ENCODE assay signal across 17 cellular contexts in the genomic region with DNA sequence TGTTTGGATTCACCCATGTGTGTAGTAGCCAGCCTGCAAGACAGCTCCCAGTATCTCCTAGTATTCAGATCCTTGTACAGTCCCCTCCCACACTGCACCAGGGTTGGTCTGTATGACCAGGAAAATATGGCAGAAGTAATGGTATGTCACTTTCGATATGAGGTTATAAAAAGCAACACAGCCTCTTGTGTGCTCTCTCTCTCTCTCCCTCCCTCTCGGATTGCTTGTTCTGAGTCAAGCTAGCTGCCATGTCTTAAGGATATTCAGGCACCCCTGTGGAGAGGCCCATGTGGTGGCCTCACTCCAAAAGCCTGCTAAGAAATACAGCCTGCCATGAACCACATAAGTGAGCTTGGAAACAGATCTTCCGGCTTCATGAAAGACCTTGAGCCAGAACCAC. TPM values are rescaled to one million over a fixed set of nuclear protein-coding genes. Genes with fewer than 3 reads are reported as not detected.
DNase-seq lines count a peak whose midpoint lies in the region; ATAC-seq and TF ChIP-seq lines count a peak whose summit lies in the region.
"Had no signal": no experiment of that assay in that cellular context is flagged by ENCODE, and none has a peak within 500 bp of the region (broad histone marks: within the 10 kb centered on the region; RNA-seq: fewer than 3 reads in every experiment).

No MANE protein-coding gene starts in this region.

- H2BK5ac ChIP-seq in H9 (ENCODE audit: insufficient read length, low read length): no peak overlapping the region

- no peak overlapping the region for H4K91ac ChIP-seq in H9 (ENCODE audit: insufficient read length, low read depth, low read length)

- CTCF ChIA-PET in activated CD8-positive, alpha-beta T cell treated with anti-CD3 and anti-CD28 coated beads, Interleukin-2, amount 10 ng/mL, durations not matched to agents 7 days and 5 days (lab: Charles Lee): interaction anchor here (1.5 to 8.0 kb wide), 2 partner anchors 53 to 95 kb away, joined by 5 to 51 read pairs; no protein-coding TSS in a partner anchor

- WGBS in H9 (ENCODE audit: extremely low coverage, insufficient read length, low lambda C conversion rate): no CpG with 5 or more reads among the region's 3 CpGs

- no peak overlapping the region for H3K27ac ChIP-seq in H9 (ENCODE audit: insufficient read length, low read depth, low read length)
- no peak overlapping the region for H3K27ac ChIP-seq in osteoblast (ENCODE audit: low read depth, low read length)
- H3K27ac ChIP-seq: BLaER1, body of pancreas, psoas muscle had no signal

- ATAC-seq in activated T-helper 17 cell treated with anti-CD3 and anti-CD28 coated beads, Interleukin-2, amount 50 U/mL, for 72 hours (replicated peaks): peak; percentile 47
- ATAC-seq in HG03175 (IDR thresholded peaks at IDR 0.05; ENCODE audit: unreplicated experiment) (no peak), HG02763 (IDR thresholded peaks at IDR 0.05; ENCODE audit: unreplicated experiment) (no peak)
- no peak for ATAC-seq in activated CD8-positive, alpha-beta T cell treated with anti-CD3 and anti-CD28 coated beads, Interleukin-2, amount 10 ng/mL, durations not matched to agents 7 days and 5 days
- no peak for ATAC-seq in effector memory CD8-positive, alpha-beta T cell (replicated peaks)
- ATAC-seq: activated CD4-positive, alpha-beta T cell treated with anti-CD3 and anti-CD28 coated beads for 36 hours; body of pancreas had no signal

- no peak overlapping the region for H2BK12ac ChIP-seq in H9 (ENCODE audit: insufficient read length, low read depth, low read length)

- H2AK5ac ChIP-seq in H9 (ENCODE audit: insufficient read length, low read length): no peak overlapping the region

- H3K36me3 ChIP-seq in osteoblast (ENCODE audit: insufficient read depth, low read length): no peaks in the 10 kb centered on the region
- H3K36me3 ChIP-seq: BLaER1 had no signal

- no peaks in the 10 kb centered on the region for H3K23me2 ChIP-seq in H9 (ENCODE audit: insufficient read length, low read depth, low read length, poor library complexity, severe bottlenecking)

- no peak overlapping the region for H4K8ac ChIP-seq in H9 (replicated peaks; ENCODE audit: insufficient read length, low read depth, low read length)

- no peak overlapping the region for H3K56ac ChIP-seq in H9 (ENCODE audit: insufficient read length, low read depth, low read length)

- no peak overlapping the region for H3K18ac ChIP-seq in H9 (ENCODE audit: insufficient read length, low read depth, low read length)

- H2AFZ ChIP-seq in H9 (ENCODE audit: low read length) (no peak overlapping the region), osteoblast (ENCODE audit: low read length) (no peak overlapping the region)

- H3K9ac ChIP-seq in H9 (ENCODE audit: extremely low read depth, insufficient read length, low read length): no peak overlapping the region
- H3K9ac ChIP-seq: BLaER1 had no signal

- TF ChIP-seq CTCF in H9 (conservative IDR thresholded peaks at IDR 0.05) (no peak), fibroblast of pulmonary artery (IDR thresholded peaks at IDR 0.05; ENCODE audit: low read length, missing control alignments) (no peak), osteoblast (IDR thresholded peaks at IDR 0.05; ENCODE audit: extremely low read depth, low read depth, low read length) (no peak)

- peaks cover 0 to 22% (median 17%) of the 10 kb centered on the region in 3 experiments; a peak in 6 of 7 replicates for H3K36me3 Mint-ChIP-seq in H9 (ENCODE audit: insufficient read depth in 1 of 3, low read depth in 3 of 3)
- H3K36me3 Mint-ChIP-seq in activated T-helper 17 cell treated with anti-CD3 and anti-CD28 coated beads, Interleukin-2, amount 50 U/mL, for 72 hours (ENCODE audit: low read depth): no peaks in the 10 kb centered on the region
- no peaks in the 10 kb centered on the region for H3K36me3 Mint-ChIP-seq in activated CD8-positive, alpha-beta T cell treated with anti-CD3 and anti-CD28 coated beads, Interleukin-2, amount 10 ng/mL, durations not matched to agents 7 days and 5 days (ENCODE audit: low read depth)
- H3K36me3 Mint-ChIP-seq in effector memory CD8-positive, alpha-beta T cell (ENCODE audit: insufficient read depth): no peaks in the 10 kb centered on the region

- no peak overlapping the region for H3K4me3 Mint-ChIP-seq in H9
- no peak overlapping the region for H3K4me3 Mint-ChIP-seq in activated T-helper 17 cell treated with anti-CD3 and anti-CD28 coated beads, Interleukin-2, amount 50 U/mL, for 72 hours
- no peak overlapping the region for H3K4me3 Mint-ChIP-seq in activated CD8-positive, alpha-beta T cell treated with anti-CD3 and anti-CD28 coated beads, Interleukin-2, amount 10 ng/mL, durations not matched to agents 7 days and 5 days
- H3K4me3 Mint-ChIP-seq in effector memory CD8-positive, alpha-beta T cell: no peak overlapping the region
- H3K4me3 Mint-ChIP-seq: activated CD4-positive, alpha-beta T cell treated with anti-CD3 and anti-CD28 coated beads for 36 hours; T-helper 1 cell treated with Interleukin-12 subunit alpha and Interleukin-12 subunit beta and Interleukin-4 antibody, amounts not matched to agents 30 μg/mL and 1 μg/mL, for 36 hours had no signal

- H2BK120ac ChIP-seq in H9 (ENCODE audit: low read depth, low read length, poor library complexity, severe bottlenecking): no peak overlapping the region

- no peak overlapping the region for H3T11ph ChIP-seq in H9 (ENCODE audit: low read length)

- POLR2A ChIA-PET in activated CD8-positive, alpha-beta T cell treated with anti-CD3 and anti-CD28 coated beads, Interleukin-2, amount 10 ng/mL, durations not matched to agents 7 days and 5 days (lab: Charles Lee): no interaction called here

- H3K9me3 Mint-ChIP-seq in H9: peaks cover 6 to 10% of the 10 kb centered on the region in 2 experiments
- H3K9me3 Mint-ChIP-seq in activated T-helper 17 cell treated with anti-CD3 and anti-CD28 coated beads, Interleukin-2, amount 50 U/mL, for 72 hours: no peaks in the 10 kb centered on the region
- peaks cover 8% of the 10 kb centered on the region for H3K9me3 Mint-ChIP-seq in activated CD8-positive, alpha-beta T cell treated with anti-CD3 and anti-CD28 coated beads, Interleukin-2, amount 10 ng/mL, durations not matched to agents 7 days and 5 days (ENCODE audit: insufficient read depth)
- H3K9me3 Mint-ChIP-seq in effector memory CD8-positive, alpha-beta T cell: no peaks in the 10 kb centered on the region

- peaks cover 2% of the 10 kb centered on the region; the same call in 1 of the 2 replicates for H3K4me1 ChIP-seq in H9 (ENCODE audit: insufficient read depth, low read length)
- H3K4me1 ChIP-seq in osteoblast (ENCODE audit: insufficient read depth, low read length): no peaks in the 10 kb centered on the region
- H3K4me1 ChIP-seq: body of pancreas, psoas muscle had no signal

- DNase-seq in H9 (peak; percentile 29), fibroblast of pulmonary artery (ENCODE audit: low read depth) (peak; percentile 33), osteoblast (ENCODE audit: insufficient read length, low spot score, missing footprints) (peak; percentile 72)
- no peak for DNase-seq in activated CD8-positive, alpha-beta T cell treated with anti-CD3 and anti-CD28 coated beads, Interleukin-2, amount 10 ng/mL, durations not matched to agents 7 days and 5 days
- DNase-seq in effector memory CD8-positive, alpha-beta T cell: no peak
- DNase-seq: activated CD4-positive, alpha-beta T cell treated with anti-CD3 and anti-CD28 coated beads for 36 hours; body of pancreas; EL; GOT3; psoas muscle; stimulated activated CD4-positive, alpha-beta T cell treated with anti-CD3 and anti-CD28 coated beads, Interleukin-2, amount 100 ng/mL, for 48 hours; stimulated activated naive CD4-positive, alpha-beta T cell had no signal

- H3K27me3 ChIP-seq in H9 (ENCODE audit: insufficient read depth, low read length) (no peaks in the 10 kb centered on the region), osteoblast (ENCODE audit: insufficient read depth, low read length) (no peaks in the 10 kb centered on the region)
- H3K27me3 ChIP-seq: BLaER1, body of pancreas had no signal

- peaks cover 2% of the 10 kb centered on the region for H3K27me3 Mint-ChIP-seq in H9 (ENCODE audit: low read depth)
- H3K27me3 Mint-ChIP-seq in activated T-helper 17 cell treated with anti-CD3 and anti-CD28 coated beads, Interleukin-2, amount 50 U/mL, for 72 hours: peaks cover 12% of the 10 kb centered on the region
- H3K27me3 Mint-ChIP-seq in activated CD8-positive, alpha-beta T cell treated with anti-CD3 and anti-CD28 coated beads, Interleukin-2, amount 10 ng/mL, durations not matched to agents 7 days and 5 days (ENCODE audit: low read depth): peaks cover 26% of the 10 kb centered on the region
- H3K27me3 Mint-ChIP-seq in effector memory CD8-positive, alpha-beta T cell: peaks cover 13 to 29% of the 10 kb centered on the region in 2 donors

- no peak overlapping the region for H2BK20ac ChIP-seq in H9 (ENCODE audit: low read depth, low read length, poor library complexity, severe bottlenecking)

- H4K20me1 ChIP-seq in H9 (ENCODE audit: control insufficient read depth, insufficient read depth, insufficient read length): no peaks in the 10 kb centered on the region
- H4K20me1 ChIP-seq in osteoblast (ENCODE audit: insufficient read depth, low read length): no peaks in the 10 kb centered on the region
- H4K20me1 ChIP-seq: BLaER1 had no signal

- H3K4me2 ChIP-seq in H9 (ENCODE audit: insufficient read depth, insufficient read length, low read length) (no peak overlapping the region), osteoblast (ENCODE audit: insufficient read depth, low read length) (no peak overlapping the region)
- H3K4me2 ChIP-seq: BLaER1 had no signal

- H3K79me1 ChIP-seq in H9 (ENCODE audit: insufficient read depth, low read depth, low read length, poor library complexity, severe bottlenecking): no peaks in the 10 kb centered on the region

- H3K4ac ChIP-seq in H9 (ENCODE audit: low read depth, low read length): no peak overlapping the region

- no peak overlapping the region; a peak in 1 of 7 replicates for H3K27ac Mint-ChIP-seq in H9
- H3K27ac Mint-ChIP-seq in activated T-helper 17 cell treated with anti-CD3 and anti-CD28 coated beads, Interleukin-2, amount 50 U/mL, for 72 hours: no peak overlapping the region
- no peak overlapping the region for H3K27ac Mint-ChIP-seq in activated CD8-positive, alpha-beta T cell treated with anti-CD3 and anti-CD28 coated beads, Interleukin-2, amount 10 ng/mL, durations not matched to agents 7 days and 5 days
- H3K27ac Mint-ChIP-seq in effector memory CD8-positive, alpha-beta T cell: no peak overlapping the region
- H3K27ac Mint-ChIP-seq: activated CD4-positive, alpha-beta T cell treated with anti-CD3 and anti-CD28 coated beads for 36 hours; T-helper 1 cell treated with Interleukin-12 subunit alpha and Interleukin-12 subunit beta and Interleukin-4 antibody, amounts not matched to agents 30 μg/mL and 1 μg/mL, for 36 hours had no signal

- no peak overlapping the region for H4K5ac ChIP-seq in H9 (ENCODE audit: insufficient read length, low read depth, low read length)

- H3K79me2 ChIP-seq in H9 (ENCODE audit: insufficient read depth, low read length): no peaks in the 10 kb centered on the region; the same call in 1 of the 2 replicates
- H3K79me2 ChIP-seq in osteoblast (ENCODE audit: insufficient read depth, low read length): no peaks in the 10 kb centered on the region

- no peak overlapping the region for H2BK15ac ChIP-seq in H9 (ENCODE audit: low read depth, low read length)

- peaks cover 15 to 27% of the 10 kb centered on the region in 2 experiments for H3K4me1 Mint-ChIP-seq in H9
- H3K4me1 Mint-ChIP-seq in activated T-helper 17 cell treated with anti-CD3 and anti-CD28 coated beads, Interleukin-2, amount 50 U/mL, for 72 hours: peaks cover 5% of the 10 kb centered on the region
- H3K4me1 Mint-ChIP-seq in activated CD8-positive, alpha-beta T cell treated with anti-CD3 and anti-CD28 coated beads, Interleukin-2, amount 10 ng/mL, durations not matched to agents 7 days and 5 days (ENCODE audit: low read depth): peaks cover 9% of the 10 kb centered on the region
- peaks cover 9 to 10% of the 10 kb centered on the region in 2 donors for H3K4me1 Mint-ChIP-seq in effector memory CD8-positive, alpha-beta T cell (ENCODE audit: low read depth in 2 of 2)

- H3K14ac ChIP-seq in H9 (ENCODE audit: insufficient read depth, low read length): no peak overlapping the region

- no peak overlapping the region for H3K4me3 ChIP-seq in fibroblast of pulmonary artery (replicated peaks; ENCODE audit: low read depth, low read length)
- H3K4me3 ChIP-seq in osteoblast (ENCODE audit: insufficient read depth, low read length): no peak overlapping the region
- H3K4me3 ChIP-seq: BLaER1, body of pancreas, psoas muscle had no signal

- H3K9me3 ChIP-seq in H9 (ENCODE audit: control insufficient read depth, low read depth, low read length) (no peaks in the 10 kb centered on the region), osteoblast (ENCODE audit: low read depth, low read length) (no peaks in the 10 kb centered on the region)
- H3K9me3 ChIP-seq: body of pancreas, psoas muscle had no signal

- H3K23ac ChIP-seq in H9 (ENCODE audit: insufficient read length, low read depth, low read length): no peak overlapping the region

RNA-seq across cellular contexts. Expression of gene FXYD6, which starts 25.4 kb away (rescaled TPM):
- total RNA-seq in H9 (2021) (16.3 and 18.3 TPM in 2 replicates), osteoblast (not detected in 2 replicates)
- total RNA-seq in activated T-helper 17 cell treated with anti-CD3 and anti-CD28 coated beads, Interleukin-2, amount 50 U/mL, for 72 hours: under 1 TPM in 1 of 2 donors, not detected in 1; 0.19 TPM
- total RNA-seq in activated CD8-positive, alpha-beta T cell treated with anti-CD3 and anti-CD28 coated beads, Interleukin-2, amount 10 ng/mL, durations not matched to agents 7 days and 5 days: under 1 TPM in 1 of 2 experiments, not detected in 1; 0.24 TPM

RNA-seq across cellular contexts. Expression of gene FXYD2, which starts 26.5 kb away (rescaled TPM):
- total RNA-seq in H9 (2021) (0.70 and 0.79 TPM in 2 replicates), osteoblast (not detected in 2 replicates)
- total RNA-seq in activated T-helper 17 cell treated with anti-CD3 and anti-CD28 coated beads, Interleukin-2, amount 50 U/mL, for 72 hours: 1 to 10 TPM in 1 of 2 donors, not detected in 1; 1.4 TPM
- 10 to 100 TPM; 22.5 to 24.3 TPM for total RNA-seq in activated CD8-positive, alpha-beta T cell treated with anti-CD3 and anti-CD28 coated beads, Interleukin-2, amount 10 ng/mL, durations not matched to agents 7 days and 5 days

RNA-seq across cellular contexts. Expression of gene DSCAML1, which starts 54.1 kb away (rescaled TPM):
- 0.15 and 0.42 TPM in 2 replicates for total RNA-seq in H9 (2021)
- total RNA-seq in activated T-helper 17 cell treated with anti-CD3 and anti-CD28 coated beads, Interleukin-2, amount 50 U/mL, for 72 hours: 1 to 10 TPM in 1 of 2 donors, not detected in 1; 2.8 TPM
- not detected in 2 replicates for total RNA-seq in osteoblast
- total RNA-seq in activated CD8-positive, alpha-beta T cell treated with anti-CD3 and anti-CD28 coated beads, Interleukin-2, amount 10 ng/mL, durations not matched to agents 7 days and 5 days: under 1 TPM; 0.16 to 0.37 TPM

Comparison
In these comparisons a context has a peak if more than half of its experiments do, and no peak if none do; other contexts are left out.
1. DNase-seq: peak in H9 (single experiment), fibroblast of pulmonary artery (single experiment) and osteoblast (single experiment); none in activated CD8-positive, alpha-beta T cell treated with anti-CD3 and anti-CD28 coated beads, Interleukin-2, amount 10 ng/mL, durations not matched to agents 7 days and 5 days (single experiment) and effector memory CD8-positive, alpha-beta T cell (0 of 3).
2. RNA of gene FXYD6, which starts 25.4 kb away (total RNA-seq): 16.3 to 18.3 TPM in H9; 0.24 TPM in activated CD8-positive, alpha-beta T cell treated with anti-CD3 and anti-CD28 coated beads, Interleukin-2, amount 10 ng/mL, durations not matched to agents 7 days and 5 days, 0.19 TPM in activated T-helper 17 cell treated with anti-CD3 and anti-CD28 coated beads, Interleukin-2, amount 50 U/mL, for 72 hours and not detected in osteoblast; every median in the first group is over 10 times any median in the second.
3. RNA of gene FXYD2, which starts 26.5 kb away (total RNA-seq): 22.5 to 24.3 TPM in activated CD8-positive, alpha-beta T cell treated with anti-CD3 and anti-CD28 coated beads, Interleukin-2, amount 10 ng/mL, durations not matched to agents 7 days and 5 days; 1.4 TPM in activated T-helper 17 cell treated with anti-CD3 and anti-CD28 coated beads, Interleukin-2, amount 50 U/mL, for 72 hours, 0.70 to 0.79 TPM in H9 and not detected in osteoblast; every median in the first group is over 4 times any median in the second.